Comparison of ENCODE assay signal across 1 cellular context in genomic region chr16:50228364-50228868, GRCh38.
TF ChIP-seq lines count a peak whose summit lies in the region.

No MANE protein-coding gene starts in this region.

TF ChIP-seq in HepG2, 621 proteins besides CTCF, POLR2A, EP300 and RAD21 (continued from another document):
- no peak for TF ChIP-seq ZNF276 (CRISPR knock-in tag; IDR thresholded peaks at IDR 0.05; ENCODE audit: low read depth)
- no peak for TF ChIP-seq PITX1 (CRISPR knock-in tag; IDR thresholded peaks at IDR 0.05)
- no peak for TF ChIP-seq ZNF296 (CRISPR knock-in tag; conservative IDR thresholded peaks at IDR 0.05)
- TF ChIP-seq HDAC2 (CRISPR knock-in tag; IDR thresholded peaks at IDR 0.05), result no peak
